Comparison of ENCODE assay signal across 31 cellular contexts in the genomic region with DNA sequence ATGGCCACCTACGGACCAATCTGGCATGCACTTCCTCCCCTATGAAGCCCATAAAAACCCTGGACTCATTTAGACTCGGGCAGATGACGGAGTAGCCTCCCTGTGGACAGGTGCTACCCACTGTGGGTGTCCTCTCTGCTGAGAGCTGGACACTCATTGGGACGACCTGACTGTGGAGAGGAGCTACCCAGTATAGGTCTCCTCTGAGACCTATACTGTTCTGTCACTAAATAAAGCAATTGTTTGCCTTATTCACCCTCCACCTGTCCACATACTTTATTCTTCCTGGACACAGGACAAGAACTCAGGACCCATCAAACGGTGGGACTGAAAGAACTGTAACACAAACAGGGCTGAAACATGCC. TPM values are rescaled to one million over a fixed set of nuclear protein-coding genes. Genes with fewer than 3 reads are reported as not detected.
"Had no signal": no experiment of that assay in that cellular context is flagged by ENCODE, and none has a peak within 500 bp of the region (broad histone marks: within the 10 kb centered on the region; RNA-seq: fewer than 3 reads in every experiment).

No MANE protein-coding gene starts in this region.

- H3K4me3 ChIP-seq: adrenal gland, body of pancreas, colonic mucosa, esophagus squamous epithelium, gastroesophageal sphincter had no signal

- H3K27ac ChIP-seq: adrenal gland, body of pancreas, colonic mucosa, epithelial cell of prostate, esophagus squamous epithelium, gastroesophageal sphincter, WERI-Rb-1 had no signal

- ATAC-seq: activated CD4-positive, CD25-positive, alpha-beta regulatory T cell treated with anti-CD3 and anti-CD28 coated beads, Interleukin-2, amount 50 U/mL, for 24 hours; activated CD8-positive, alpha-beta T cell treated with anti-CD3 and anti-CD28 coated beads for 36 hours; activated naive CD8-positive, alpha-beta T cell treated with anti-CD3 and anti-CD28 coated beads, Interleukin-2, amount 50 U/mL, for 24 hours; body of pancreas; gastroesophageal sphincter; T-helper 17 cell had no signal

- H3K9me3 ChIP-seq: adrenal gland, body of pancreas, colonic mucosa had no signal

- FAIRE-seq: endometrium, endothelial cell of umbilical vein had no signal

- H3K36me3 ChIP-seq: adrenal gland, colonic mucosa, esophagus squamous epithelium, gastroesophageal sphincter, WERI-Rb-1 had no signal

- H3K4me1 ChIP-seq: adrenal gland, body of pancreas, colonic mucosa, esophagus squamous epithelium, gastroesophageal sphincter had no signal

- DNase-seq: activated B cell treated with CpG ODN at 0.5 μM for 24 hours; activated CD4-positive, alpha-beta T cell treated with anti-CD3 and anti-CD28 coated beads for 48 hours; activated CD4-positive, alpha-beta T cell treated with anti-CD3 and anti-CD28 coated beads, Interleukin-2, amount 50 U/mL, for 1 hour; activated CD4-positive, alpha-beta T cell treated with anti-CD3 and anti-CD28 coated beads, Interleukin-2, amount 50 U/mL, for 48 hours; activated CD8-positive, alpha-beta memory T cell treated with anti-CD3 and anti-CD28 coated beads for 24 hours; activated CD8-positive, alpha-beta T cell treated with anti-CD3 and anti-CD28 coated beads for 36 hours; activated effector memory CD4-positive, alpha-beta T cell treated with anti-CD3 and anti-CD28 coated beads, Interleukin-2, amount 50 U/mL, for 16 hours; activated naive CD4-positive, alpha-beta T cell treated with anti-CD3 and anti-CD28 coated beads for 36 hours; activated naive CD8-positive, alpha-beta T cell treated with anti-CD3 and anti-CD28 coated beads for 36 hours; activated naive CD8-positive, alpha-beta T cell treated with anti-CD3 and anti-CD28 coated beads, Interleukin-2, amount 50 U/mL, for 24 hours; activated T-cell treated with anti-CD3 and anti-CD28 coated beads, Interleukin-2, amount 50 U/mL, for 48 hours; adrenal gland; body of pancreas; cerebellar nuclear complex; colonic mucosa; effector CD8-positive, alpha-beta T cell; esophagus squamous epithelium; foreskin melanocyte; T-helper 1 cell; T-helper 17 cell; T1000 had no signal

- H3K27me3 ChIP-seq: adrenal gland, body of pancreas, colonic mucosa, esophagus squamous epithelium, gastroesophageal sphincter had no signal

RNA-seq across cellular contexts. Expression of gene CADM2, which starts 53.3 kb away (rescaled TPM):
- total RNA-seq: activated B cell treated with CpG ODN at 0.5 μM for 24 hours; activated naive CD4-positive, alpha-beta T cell treated with anti-CD3 and anti-CD28 coated beads for 36 hours; activated T-helper 1 cell treated with anti-CD3 and anti-CD28 coated beads, Interleukin-12 subunit alpha, Interleukin-12 subunit beta, Interleukin-2, Interleukin-4 antibody, amounts not matched to agents 30 ng/mL and 10 ng/mL and 1 ng/mL, durations not matched to agents 14 hours and 24 hours and 36 hours; activated T-helper 2 cell treated with anti-CD3 and anti-CD28 coated beads, Interferon-gamma antibody, Interleukin-2, Interleukin-4, amounts not matched to agents 10 μg/mL and 5 μg/mL and 100 μg/mL, durations not matched to agents 14 hours and 24 hours and 36 hours; dermis microvascular lymphatic vessel endothelial cell; endothelial cell of umbilical vein had no signal
- polyA plus RNA-seq: aorta, endothelial cell of umbilical vein had no signal
